In the genomic region with DNA sequence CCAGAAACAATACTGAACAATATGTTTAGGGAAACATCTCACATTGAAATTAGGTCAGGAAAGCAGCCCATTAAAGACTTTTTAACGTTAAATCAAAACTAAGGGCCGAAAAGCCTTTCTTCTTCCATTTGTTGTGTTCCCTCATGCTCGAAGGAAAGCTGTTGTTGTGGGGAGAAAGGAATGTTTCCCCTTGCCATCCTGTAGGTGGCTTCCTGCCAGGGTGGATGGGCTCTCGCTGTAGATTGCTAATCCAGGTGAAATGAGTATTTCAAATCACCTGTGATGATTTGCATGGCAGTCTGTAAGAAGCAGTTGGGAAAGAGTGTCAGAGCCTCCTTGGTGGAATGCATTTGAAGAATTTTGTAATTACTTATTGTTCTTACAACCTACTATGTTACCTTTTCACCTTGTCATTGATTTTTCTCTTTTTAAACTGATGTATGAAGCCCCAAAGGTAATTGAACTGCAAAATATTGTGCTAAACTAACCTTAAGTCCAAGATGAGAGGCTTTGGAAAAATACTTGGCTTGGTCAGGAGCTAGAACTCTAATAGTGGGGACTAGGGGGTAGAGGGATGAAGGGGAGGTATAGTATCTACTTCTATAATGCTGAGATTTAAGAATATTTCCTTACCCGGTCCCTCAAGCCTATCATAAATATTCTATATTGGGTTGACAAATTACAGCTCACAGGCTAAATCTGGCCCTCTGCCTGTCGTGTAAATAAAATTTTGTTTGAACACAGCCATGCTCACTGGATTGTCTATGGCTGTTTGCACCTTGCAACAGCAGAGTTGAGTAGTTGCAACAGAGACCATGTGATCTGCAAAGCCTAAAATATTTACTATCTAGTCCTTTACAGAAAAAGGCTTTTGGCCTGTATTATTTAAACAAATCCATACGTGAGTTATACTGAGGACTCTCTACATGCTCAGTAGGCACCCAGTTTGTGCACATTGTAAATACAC, we compare ENCODE assay signal across 18 cellular contexts. TPM values are rescaled to one million over a fixed set of nuclear protein-coding genes. Genes with fewer than 3 reads are reported as not detected.
DNase-seq lines count a peak whose midpoint lies in the region; ATAC-seq and TF ChIP-seq lines count a peak whose summit lies in the region.
"Had no signal": no experiment of that assay in that cellular context is flagged by ENCODE, and none has a peak within 500 bp of the region (broad histone marks: within the 10 kb centered on the region; RNA-seq: fewer than 3 reads in every experiment).

No MANE protein-coding gene starts in this region.

- no peaks in the 10 kb centered on the region for H3K27me3 ChIP-seq in GM06990 (replicated peaks; ENCODE audit: control insufficient read depth, insufficient read depth, low read length)
- H3K27me3 ChIP-seq in mesendoderm (ENCODE audit: insufficient read depth, low read length, poor library complexity) = no peaks in the 10 kb centered on the region

- no peak overlapping the region for H3K4me3 ChIP-seq in GM06990 (replicated peaks; ENCODE audit: low read depth, low read length)
- no peak overlapping the region for H3K4me3 ChIP-seq in mesendoderm (ENCODE audit: low read length)
- H3K4me3 ChIP-seq: SJCRH30, skin epidermis had no signal

- H2BK120ac ChIP-seq in mesendoderm (ENCODE audit: low read depth, low read length) = no peak overlapping the region

- H3K27ac Mint-ChIP-seq in brain = peak overlapping the region in 3 of 5 experiments; percentile 36 to 59 (median 55)

- H2BK5ac ChIP-seq in mesendoderm (ENCODE audit: low read length) = no peak overlapping the region

- no peak overlapping the region for H4K5ac ChIP-seq in mesendoderm (ENCODE audit: low read length)

- peak; percentile 4 for TF ChIP-seq CTCF in GM06990 (IDR thresholded peaks at IDR 0.05; ENCODE audit: insufficient read depth, low read length, poor library complexity, severe bottlenecking)
- no peak for TF ChIP-seq CTCF in brain (conservative IDR thresholded peaks at IDR 0.05)

- H4K8ac ChIP-seq in mesendoderm (ENCODE audit: low read depth, low read length) = no peak overlapping the region

- no peaks in the 10 kb centered on the region for H3K4me1 ChIP-seq in mesendoderm (ENCODE audit: control insufficient read depth, low read depth, low read length)
- H3K4me1 ChIP-seq: SJCRH30 had no signal

- H3K36me3 ChIP-seq in GM06990 (ENCODE audit: control insufficient read depth, insufficient read depth, low read length) = no peaks in the 10 kb centered on the region
- no peaks in the 10 kb centered on the region for H3K36me3 ChIP-seq in mesendoderm (ENCODE audit: control insufficient read depth, insufficient read depth, low read length)
- H3K36me3 ChIP-seq: SJCRH30 had no signal

- H2BK15ac ChIP-seq in mesendoderm (replicated peaks; ENCODE audit: low read depth) = no peak overlapping the region

- no peak for DNase-seq in GM06990 (ENCODE audit: extremely low read depth, insufficient read length)
- peak; percentile 8 for DNase-seq in NCI-H1092 (lab: John Stamatoyannopoulos, UW)
- DNase-seq in mesendoderm = peak; percentile 51
- DNase-seq in nucleus accumbens (lab: John Stamatoyannopoulos, UW) = no peak
- DNase-seq: activated CD4-positive, alpha-beta T cell treated with anti-CD3 and anti-CD28 coated beads, Interleukin-2, amount 50 U/mL, for 1 hour; activated naive CD4-positive, alpha-beta T cell treated with anti-CD3 and anti-CD28 coated beads, Interleukin-2, amount 50 U/mL, for 16 hours; cortex of kidney; MM.1S; occipital lobe; SJCRH30; T1000 had no signal

- no peak overlapping the region for H3K23ac ChIP-seq in mesendoderm (ENCODE audit: low read length)

- no peaks in the 10 kb centered on the region for H3K79me1 ChIP-seq in mesendoderm (ENCODE audit: low read length)

- H2AK5ac ChIP-seq in mesendoderm (ENCODE audit: low read length) = no peak overlapping the region

- no peaks in the 10 kb centered on the region for H3K36me3 Mint-ChIP-seq in brain

- no peak overlapping the region for H3K18ac ChIP-seq in mesendoderm (ENCODE audit: low read length)

- no peak overlapping the region for H3K4me3 Mint-ChIP-seq in brain

- no CpG with 5 or more reads among the region's 7 CpGs for WGBS in mesendoderm (ENCODE audit: extremely low coverage, insufficient coverage, low lambda C conversion rate)

- H3K4ac ChIP-seq in mesendoderm (ENCODE audit: low read depth, low read length) = no peak overlapping the region

- no peaks in the 10 kb centered on the region for H3K27me3 Mint-ChIP-seq in brain

- no peak overlapping the region for H3K9ac ChIP-seq in mesendoderm (ENCODE audit: low read length)

- H3K9me3 Mint-ChIP-seq in brain = no peaks in the 10 kb centered on the region

- no peaks in the 10 kb centered on the region for H3K79me2 ChIP-seq in mesendoderm (ENCODE audit: control insufficient read depth, insufficient read depth, low read length)

- no peak overlapping the region for H3K27ac ChIP-seq in mesendoderm (ENCODE audit: low read depth, low read length)
- H3K27ac ChIP-seq: epithelial cell of prostate, SJCRH30, skin epidermis had no signal

- no peak overlapping the region for H3K4me2 ChIP-seq in mesendoderm (ENCODE audit: low read length)

- no peak overlapping the region for H3K56ac ChIP-seq in mesendoderm (ENCODE audit: low read length)

- ATAC-seq in HG03571 (IDR thresholded peaks at IDR 0.05; ENCODE audit: unreplicated experiment) (no peak), GM21825 (IDR thresholded peaks at IDR 0.05; ENCODE audit: unreplicated experiment) (no peak), HG03457 (IDR thresholded peaks at IDR 0.05; ENCODE audit: unreplicated experiment) (no peak)

- peaks cover 41% of the 10 kb centered on the region for H3K4me1 Mint-ChIP-seq in brain

RNA-seq across cellular contexts. Expression of gene DCP1B, which starts 7.7 kb away (rescaled TPM):
- polyA plus RNA-seq in brain (ENCODE audit: insufficient read depth, low read depth, low replicate concordance) = 8.1 TPM
- polyA plus RNA-seq in mesendoderm (2013, experiment 1 of 2) = 17.0 TPM
- polyA plus RNA-seq in mesendoderm (2013, experiment 2 of 2) = 16.5 TPM

RNA-seq across cellular contexts. Expression of gene CACNA1C, which starts 40.9 kb away (rescaled TPM):
- polyA plus RNA-seq in brain (ENCODE audit: insufficient read depth, low read depth, low replicate concordance) = 1.6 TPM
- 0.38 TPM for polyA plus RNA-seq in mesendoderm (2013, experiment 1 of 2)
- 0.45 TPM for polyA plus RNA-seq in mesendoderm (2013, experiment 2 of 2)
- polyA plus RNA-seq: keratinocyte had no signal

Comparison
In these comparisons a context has a peak if more than half of its experiments do, and no peak if none do; other contexts are left out.
1. DNase-seq: peak in NCI-H1092 (single experiment) and mesendoderm (single experiment); none in GM06990 (single experiment) and nucleus accumbens (0 of 56).